In genomic region chr11:409600-410471, GRCh38 we compare ENCODE assay signal across 1 cellular context.
TF ChIP-seq lines count a peak whose summit lies in the region.

No MANE protein-coding gene starts in this region.

TF ChIP-seq in HepG2, 621 proteins besides CTCF, POLR2A, EP300 and RAD21 (continued from another document and continues in another):
- TF ChIP-seq, protein P1, sequence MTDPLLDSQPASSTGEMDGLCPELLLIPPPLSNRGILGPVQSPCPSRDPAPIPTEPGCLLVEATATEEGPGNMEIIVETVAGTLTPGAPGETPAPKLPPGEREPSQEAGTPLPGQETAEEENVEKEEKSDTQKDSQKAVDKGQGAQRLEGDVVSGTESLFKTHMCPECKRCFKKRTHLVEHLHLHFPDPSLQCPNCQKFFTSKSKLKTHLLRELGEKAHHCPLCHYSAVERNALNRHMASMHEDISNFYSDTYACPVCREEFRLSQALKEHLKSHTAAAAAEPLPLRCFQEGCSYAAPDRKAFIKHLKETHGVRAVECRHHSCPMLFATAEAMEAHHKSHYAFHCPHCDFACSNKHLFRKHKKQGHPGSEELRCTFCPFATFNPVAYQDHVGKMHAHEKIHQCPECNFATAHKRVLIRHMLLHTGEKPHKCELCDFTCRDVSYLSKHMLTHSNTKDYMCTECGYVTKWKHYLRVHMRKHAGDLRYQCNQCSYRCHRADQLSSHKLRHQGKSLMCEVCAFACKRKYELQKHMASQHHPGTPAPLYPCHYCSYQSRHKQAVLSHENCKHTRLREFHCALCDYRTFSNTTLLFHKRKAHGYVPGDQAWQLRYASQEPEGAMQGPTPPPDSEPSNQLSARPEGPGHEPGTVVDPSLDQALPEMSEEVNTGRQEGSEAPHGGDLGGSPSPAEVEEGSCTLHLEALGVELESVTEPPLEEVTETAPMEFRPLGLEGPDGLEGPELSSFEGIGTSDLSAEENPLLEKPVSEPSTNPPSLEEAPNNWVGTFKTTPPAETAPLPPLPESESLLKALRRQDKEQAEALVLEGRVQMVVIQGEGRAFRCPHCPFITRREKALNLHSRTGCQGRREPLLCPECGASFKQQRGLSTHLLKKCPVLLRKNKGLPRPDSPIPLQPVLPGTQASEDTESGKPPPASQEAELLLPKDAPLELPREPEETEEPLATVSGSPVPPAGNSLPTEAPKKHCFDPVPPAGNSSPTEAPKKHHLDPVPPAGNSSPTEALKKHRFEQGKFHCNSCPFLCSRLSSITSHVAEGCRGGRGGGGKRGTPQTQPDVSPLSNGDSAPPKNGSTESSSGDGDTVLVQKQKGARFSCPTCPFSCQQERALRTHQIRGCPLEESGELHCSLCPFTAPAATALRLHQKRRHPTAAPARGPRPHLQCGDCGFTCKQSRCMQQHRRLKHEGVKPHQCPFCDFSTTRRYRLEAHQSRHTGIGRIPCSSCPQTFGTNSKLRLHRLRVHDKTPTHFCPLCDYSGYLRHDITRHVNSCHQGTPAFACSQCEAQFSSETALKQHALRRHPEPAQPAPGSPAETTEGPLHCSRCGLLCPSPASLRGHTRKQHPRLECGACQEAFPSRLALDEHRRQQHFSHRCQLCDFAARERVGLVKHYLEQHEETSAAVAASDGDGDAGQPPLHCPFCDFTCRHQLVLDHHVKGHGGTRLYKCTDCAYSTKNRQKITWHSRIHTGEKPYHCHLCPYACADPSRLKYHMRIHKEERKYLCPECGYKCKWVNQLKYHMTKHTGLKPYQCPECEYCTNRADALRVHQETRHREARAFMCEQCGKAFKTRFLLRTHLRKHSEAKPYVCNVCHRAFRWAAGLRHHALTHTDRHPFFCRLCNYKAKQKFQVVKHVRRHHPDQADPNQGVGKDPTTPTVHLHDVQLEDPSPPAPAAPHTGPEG (CRISPR knock-in tag; IDR thresholded peaks at IDR 0.05): peak; percentile 39; the same call in 1 of the 2 replicates
- TF ChIP-seq ATRX (CRISPR knock-in tag; IDR thresholded peaks at IDR 0.05; ENCODE audit: borderline replicate concordance) (no peak), ZNF773 (CRISPR knock-in tag; IDR thresholded peaks at IDR 0.05; ENCODE audit: borderline replicate concordance) (no peak; the same call in 1 of the 2 replicates), FOXC1 (CRISPR knock-in tag; IDR thresholded peaks at IDR 0.05; ENCODE audit: borderline replicate concordance) (no peak), RCOR2 (CRISPR knock-in tag; IDR thresholded peaks at IDR 0.05) (no peak; the same call in 1 of the 2 replicates), MBD4 (IDR thresholded peaks at IDR 0.05; ENCODE audit: borderline replicate concordance, low read length) (no peak), PHF5A (CRISPR knock-in tag; IDR thresholded peaks at IDR 0.05; ENCODE audit: low read depth, unreplicated experiment) (no peak), NRL (CRISPR knock-in tag; IDR thresholded peaks at IDR 0.05; ENCODE audit: borderline replicate concordance) (peak; percentile 65), SETDB1 (CRISPR knock-in tag; IDR thresholded peaks at IDR 0.05; ENCODE audit: borderline replicate concordance) (no peak), ZNF552 (CRISPR knock-in tag; IDR thresholded peaks at IDR 0.05; ENCODE audit: borderline replicate concordance) (no peak), ZNF343 (CRISPR knock-in tag; IDR thresholded peaks at IDR 0.05) (no peak), THAP11 (CRISPR knock-in tag; IDR thresholded peaks at IDR 0.05) (no peak), MXD4 (CRISPR knock-in tag; IDR thresholded peaks at IDR 0.05) (peak; percentile 75), ZNF564 (CRISPR knock-in tag; IDR thresholded peaks at IDR 0.05) (no peak), RAD51 (IDR thresholded peaks at IDR 0.05; ENCODE audit: borderline replicate concordance) (no peak), ZBTB7B (CRISPR knock-in tag; IDR thresholded peaks at IDR 0.05) (peak; percentile 61), FOXO4 (CRISPR knock-in tag; conservative IDR thresholded peaks at IDR 0.05) (no peak), TAF1 (CRISPR knock-in tag; IDR thresholded peaks at IDR 0.05) (peak; percentile 59), RNF2 (conservative IDR thresholded peaks at IDR 0.05; ENCODE audit: low read depth) (no peak), ZNF557 (CRISPR knock-in tag; IDR thresholded peaks at IDR 0.05) (no peak), NKX3-1 (CRISPR knock-in tag; IDR thresholded peaks at IDR 0.05) (no peak), ZNF253 (CRISPR knock-in tag; IDR thresholded peaks at IDR 0.05; ENCODE audit: borderline replicate concordance) (no peak; the same call in 1 of the 2 replicates), SMYD3 (CRISPR knock-in tag; IDR thresholded peaks at IDR 0.05) (0 out of 2 replicates have a peak, but pooled peaks have one; percentile 45), ZBTB8A (CRISPR knock-in tag; IDR thresholded peaks at IDR 0.05; ENCODE audit: borderline replicate concordance, low read depth) (no peak), ATF3 (CRISPR knock-in tag; IDR thresholded peaks at IDR 0.05) (no peak; the same call in 1 of the 2 replicates)
- TF ChIP-seq, protein P2, sequence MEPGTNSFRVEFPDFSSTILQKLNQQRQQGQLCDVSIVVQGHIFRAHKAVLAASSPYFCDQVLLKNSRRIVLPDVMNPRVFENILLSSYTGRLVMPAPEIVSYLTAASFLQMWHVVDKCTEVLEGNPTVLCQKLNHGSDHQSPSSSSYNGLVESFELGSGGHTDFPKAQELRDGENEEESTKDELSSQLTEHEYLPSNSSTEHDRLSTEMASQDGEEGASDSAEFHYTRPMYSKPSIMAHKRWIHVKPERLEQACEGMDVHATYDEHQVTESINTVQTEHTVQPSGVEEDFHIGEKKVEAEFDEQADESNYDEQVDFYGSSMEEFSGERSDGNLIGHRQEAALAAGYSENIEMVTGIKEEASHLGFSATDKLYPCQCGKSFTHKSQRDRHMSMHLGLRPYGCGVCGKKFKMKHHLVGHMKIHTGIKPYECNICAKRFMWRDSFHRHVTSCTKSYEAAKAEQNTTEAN (CRISPR knock-in tag; conservative IDR thresholded peaks at IDR 0.05): peak; percentile 51; the same call in 1 of the 2 replicates
- TF ChIP-seq, protein P3, sequence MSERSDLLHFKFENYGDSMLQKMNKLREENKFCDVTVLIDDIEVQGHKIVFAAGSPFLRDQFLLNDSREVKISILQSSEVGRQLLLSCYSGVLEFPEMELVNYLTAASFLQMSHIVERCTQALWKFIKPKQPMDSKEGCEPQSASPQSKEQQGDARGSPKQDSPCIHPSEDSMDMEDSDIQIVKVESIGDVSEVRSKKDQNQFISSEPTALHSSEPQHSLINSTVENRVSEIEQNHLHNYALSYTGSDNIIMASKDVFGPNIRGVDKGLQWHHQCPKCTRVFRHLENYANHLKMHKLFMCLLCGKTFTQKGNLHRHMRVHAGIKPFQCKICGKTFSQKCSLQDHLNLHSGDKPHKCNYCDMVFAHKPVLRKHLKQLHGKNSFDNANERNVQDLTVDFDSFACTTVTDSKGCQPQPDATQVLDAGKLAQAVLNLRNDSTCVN (CRISPR knock-in tag; IDR thresholded peaks at IDR 0.05; ENCODE audit: borderline replicate concordance): no peak
- TF ChIP-seq, protein P4, sequence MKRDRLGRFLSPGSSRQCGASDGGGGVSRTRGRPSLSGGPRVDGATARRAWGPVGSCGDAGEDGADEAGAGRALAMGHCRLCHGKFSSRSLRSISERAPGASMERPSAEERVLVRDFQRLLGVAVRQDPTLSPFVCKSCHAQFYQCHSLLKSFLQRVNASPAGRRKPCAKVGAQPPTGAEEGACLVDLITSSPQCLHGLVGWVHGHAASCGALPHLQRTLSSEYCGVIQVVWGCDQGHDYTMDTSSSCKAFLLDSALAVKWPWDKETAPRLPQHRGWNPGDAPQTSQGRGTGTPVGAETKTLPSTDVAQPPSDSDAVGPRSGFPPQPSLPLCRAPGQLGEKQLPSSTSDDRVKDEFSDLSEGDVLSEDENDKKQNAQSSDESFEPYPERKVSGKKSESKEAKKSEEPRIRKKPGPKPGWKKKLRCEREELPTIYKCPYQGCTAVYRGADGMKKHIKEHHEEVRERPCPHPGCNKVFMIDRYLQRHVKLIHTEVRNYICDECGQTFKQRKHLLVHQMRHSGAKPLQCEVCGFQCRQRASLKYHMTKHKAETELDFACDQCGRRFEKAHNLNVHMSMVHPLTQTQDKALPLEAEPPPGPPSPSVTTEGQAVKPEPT (CRISPR knock-in tag; IDR thresholded peaks at IDR 0.05; ENCODE audit: low read depth): 0 out of 2 replicates have a peak, but pooled peaks have one; percentile 43
- TF ChIP-seq, protein P5, sequence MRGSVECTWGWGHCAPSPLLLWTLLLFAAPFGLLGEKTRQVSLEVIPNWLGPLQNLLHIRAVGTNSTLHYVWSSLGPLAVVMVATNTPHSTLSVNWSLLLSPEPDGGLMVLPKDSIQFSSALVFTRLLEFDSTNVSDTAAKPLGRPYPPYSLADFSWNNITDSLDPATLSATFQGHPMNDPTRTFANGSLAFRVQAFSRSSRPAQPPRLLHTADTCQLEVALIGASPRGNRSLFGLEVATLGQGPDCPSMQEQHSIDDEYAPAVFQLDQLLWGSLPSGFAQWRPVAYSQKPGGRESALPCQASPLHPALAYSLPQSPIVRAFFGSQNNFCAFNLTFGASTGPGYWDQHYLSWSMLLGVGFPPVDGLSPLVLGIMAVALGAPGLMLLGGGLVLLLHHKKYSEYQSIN (CRISPR knock-in tag; IDR thresholded peaks at IDR 0.05; ENCODE audit: borderline replicate concordance): no peak
- TF ChIP-seq, protein P6, sequence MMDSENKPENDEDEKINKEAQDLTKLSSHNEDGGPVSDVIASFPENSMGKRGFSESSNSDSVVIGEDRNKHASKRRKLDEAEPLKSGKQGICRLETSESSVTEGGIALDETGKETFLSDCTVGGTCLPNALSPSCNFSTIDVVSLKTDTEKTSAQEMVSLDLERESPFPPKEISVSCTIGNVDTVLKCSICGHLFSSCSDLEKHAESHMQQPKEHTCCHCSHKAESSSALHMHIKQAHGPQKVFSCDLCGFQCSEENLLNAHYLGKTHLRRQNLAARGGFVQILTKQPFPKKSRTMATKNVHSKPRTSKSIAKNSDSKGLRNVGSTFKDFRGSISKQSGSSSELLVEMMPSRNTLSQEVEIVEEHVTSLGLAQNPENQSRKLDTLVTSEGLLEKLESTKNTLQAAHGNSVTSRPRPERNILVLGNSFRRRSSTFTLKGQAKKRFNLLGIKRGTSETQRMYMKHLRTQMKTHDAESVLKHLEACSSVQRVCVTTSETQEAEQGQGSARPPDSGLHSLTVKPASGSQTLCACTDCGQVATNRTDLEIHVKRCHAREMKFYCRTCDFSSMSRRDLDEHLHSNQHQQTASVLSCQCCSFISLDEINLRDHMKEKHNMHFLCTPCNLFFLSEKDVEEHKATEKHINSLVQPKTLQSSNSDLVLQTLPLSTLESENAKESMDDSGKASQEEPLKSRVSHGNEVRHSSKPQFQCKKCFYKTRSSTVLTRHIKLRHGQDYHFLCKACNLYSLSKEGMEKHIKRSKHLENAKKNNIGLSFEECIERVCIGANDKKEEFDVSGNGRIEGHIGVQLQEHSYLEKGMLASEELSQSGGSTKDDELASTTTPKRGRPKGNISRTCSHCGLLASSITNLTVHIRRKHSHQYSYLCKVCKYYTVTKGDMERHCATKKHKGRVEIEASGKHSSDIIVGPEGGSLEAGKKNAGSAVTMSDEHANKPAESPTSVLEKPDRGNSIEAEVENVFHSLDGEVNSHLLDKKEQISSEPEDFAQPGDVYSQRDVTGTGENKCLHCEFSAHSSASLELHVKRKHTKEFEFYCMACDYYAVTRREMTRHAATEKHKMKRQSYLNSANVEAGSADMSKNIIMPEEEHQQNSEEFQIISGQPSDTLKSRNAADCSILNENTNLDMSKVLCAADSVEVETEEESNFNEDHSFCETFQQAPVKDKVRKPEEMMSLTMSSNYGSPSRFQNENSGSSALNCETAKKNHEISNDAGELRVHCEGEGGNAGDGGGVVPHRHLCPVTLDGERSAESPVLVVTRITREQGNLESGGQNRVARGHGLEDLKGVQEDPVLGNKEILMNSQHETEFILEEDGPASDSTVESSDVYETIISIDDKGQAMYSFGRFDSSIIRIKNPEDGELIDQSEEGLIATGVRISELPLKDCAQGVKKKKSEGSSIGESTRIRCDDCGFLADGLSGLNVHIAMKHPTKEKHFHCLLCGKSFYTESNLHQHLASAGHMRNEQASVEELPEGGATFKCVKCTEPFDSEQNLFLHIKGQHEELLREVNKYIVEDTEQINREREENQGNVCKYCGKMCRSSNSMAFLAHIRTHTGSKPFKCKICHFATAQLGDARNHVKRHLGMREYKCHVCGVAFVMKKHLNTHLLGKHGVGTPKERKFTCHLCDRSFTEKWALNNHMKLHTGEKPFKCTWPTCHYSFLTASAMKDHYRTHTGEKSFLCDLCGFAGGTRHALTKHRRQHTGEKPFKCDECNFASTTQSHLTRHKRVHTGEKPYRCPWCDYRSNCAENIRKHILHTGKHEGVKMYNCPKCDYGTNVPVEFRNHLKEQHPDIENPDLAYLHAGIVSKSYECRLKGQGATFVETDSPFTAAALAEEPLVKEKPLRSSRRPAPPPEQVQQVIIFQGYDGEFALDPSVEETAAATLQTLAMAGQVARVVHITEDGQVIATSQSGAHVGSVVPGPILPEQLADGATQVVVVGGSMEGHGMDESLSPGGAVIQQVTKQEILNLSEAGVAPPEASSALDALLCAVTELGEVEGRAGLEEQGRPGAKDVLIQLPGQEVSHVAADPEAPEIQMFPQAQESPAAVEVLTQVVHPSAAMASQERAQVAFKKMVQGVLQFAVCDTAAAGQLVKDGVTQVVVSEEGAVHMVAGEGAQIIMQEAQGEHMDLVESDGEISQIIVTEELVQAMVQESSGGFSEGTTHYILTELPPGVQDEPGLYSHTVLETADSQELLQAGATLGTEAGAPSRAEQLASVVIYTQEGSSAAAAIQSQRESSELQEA (CRISPR knock-in tag; IDR thresholded peaks at IDR 0.05; ENCODE audit: not compliant biosample characterization): no peak
- TF ChIP-seq, protein P7, sequence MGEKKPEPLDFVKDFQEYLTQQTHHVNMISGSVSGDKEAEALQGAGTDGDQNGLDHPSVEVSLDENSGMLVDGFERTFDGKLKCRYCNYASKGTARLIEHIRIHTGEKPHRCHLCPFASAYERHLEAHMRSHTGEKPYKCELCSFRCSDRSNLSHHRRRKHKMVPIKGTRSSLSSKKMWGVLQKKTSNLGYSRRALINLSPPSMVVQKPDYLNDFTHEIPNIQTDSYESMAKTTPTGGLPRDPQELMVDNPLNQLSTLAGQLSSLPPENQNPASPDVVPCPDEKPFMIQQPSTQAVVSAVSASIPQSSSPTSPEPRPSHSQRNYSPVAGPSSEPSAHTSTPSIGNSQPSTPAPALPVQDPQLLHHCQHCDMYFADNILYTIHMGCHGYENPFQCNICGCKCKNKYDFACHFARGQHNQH (CRISPR knock-in tag; IDR thresholded peaks at IDR 0.05): no peak
- TF ChIP-seq, protein P8, sequence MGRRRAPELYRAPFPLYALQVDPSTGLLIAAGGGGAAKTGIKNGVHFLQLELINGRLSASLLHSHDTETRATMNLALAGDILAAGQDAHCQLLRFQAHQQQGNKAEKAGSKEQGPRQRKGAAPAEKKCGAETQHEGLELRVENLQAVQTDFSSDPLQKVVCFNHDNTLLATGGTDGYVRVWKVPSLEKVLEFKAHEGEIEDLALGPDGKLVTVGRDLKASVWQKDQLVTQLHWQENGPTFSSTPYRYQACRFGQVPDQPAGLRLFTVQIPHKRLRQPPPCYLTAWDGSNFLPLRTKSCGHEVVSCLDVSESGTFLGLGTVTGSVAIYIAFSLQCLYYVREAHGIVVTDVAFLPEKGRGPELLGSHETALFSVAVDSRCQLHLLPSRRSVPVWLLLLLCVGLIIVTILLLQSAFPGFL (CRISPR knock-in tag; IDR thresholded peaks at IDR 0.05): 0 out of 2 replicates have a peak, but pooled peaks have one; percentile 41
